In genomic region chr5:170639221-170639925, GRCh38 we compare ENCODE assay signal across 9 cellular contexts.
"Had no signal": no experiment of that assay in that cellular context is flagged by ENCODE, and none has a peak within 500 bp of the region (broad histone marks: within the 10 kb centered on the region; RNA-seq: fewer than 3 reads in every experiment).

No MANE protein-coding gene starts in this region.

- H3K27ac ChIP-seq: epithelial cell of prostate, esophagus muscularis mucosa, gastrocnemius medialis, uterus had no signal

- H3K9me3 Mint-ChIP-seq: naive B cell, nephron, type B pancreatic cell had no signal

- H3K9me3 ChIP-seq: esophagus muscularis mucosa, gastrocnemius medialis, uterus had no signal

- H3K36me3 ChIP-seq: esophagus muscularis mucosa, gastrocnemius medialis, uterus had no signal

- H3K27me3 ChIP-seq: gastrocnemius medialis, uterus had no signal

- H3K4me3 Mint-ChIP-seq: nephron, type B pancreatic cell had no signal

- H3K27ac Mint-ChIP-seq: naive B cell, nephron, type B pancreatic cell had no signal

- H3K4me1 ChIP-seq: uterus had no signal

- ATAC-seq: gastrocnemius medialis had no signal

- DNase-seq: gastrocnemius medialis, kidney had no signal

- H3K36me3 Mint-ChIP-seq: naive B cell, type B pancreatic cell had no signal

- H3K4me3 ChIP-seq: esophagus muscularis mucosa, gastrocnemius medialis, lung, uterus had no signal
